19 cellular contexts compared by ENCODE assay signal in the genomic region with DNA sequence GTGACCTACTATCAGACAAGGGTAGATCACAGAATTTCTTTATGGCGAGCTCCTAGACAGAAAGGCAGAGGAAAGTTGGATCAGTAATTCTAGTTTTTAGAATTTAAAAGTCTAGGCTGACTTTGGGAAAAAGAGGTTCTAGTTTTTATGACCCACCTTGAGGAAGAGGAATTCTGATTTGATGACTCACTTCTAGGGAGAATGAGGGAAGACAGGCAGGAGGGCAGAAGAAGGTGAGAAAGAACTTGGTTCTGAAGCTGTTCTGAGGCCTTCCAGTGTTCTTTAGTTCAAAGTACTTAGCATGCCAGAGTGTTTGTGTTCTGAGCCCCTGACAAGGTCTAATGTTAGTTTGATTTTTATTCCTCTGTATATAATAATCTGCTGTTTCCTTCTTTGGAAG.
DNase-seq lines count a peak whose midpoint lies in the region; ATAC-seq, FAIRE-seq and TF ChIP-seq lines count a peak whose summit lies in the region.
"Had no signal": no experiment of that assay in that cellular context is flagged by ENCODE, and none has a peak within 500 bp of the region (broad histone marks: within the 10 kb centered on the region; RNA-seq: fewer than 3 reads in every experiment).

No MANE protein-coding gene starts in this region.

- no peak overlapping the region for H2BK120ac ChIP-seq in H9 (ENCODE audit: low read depth, low read length, poor library complexity, severe bottlenecking)

- H3K27ac Mint-ChIP-seq in H9, result peak overlapping the region in 2 of 3 experiments; percentile 15 to 38; a peak in 1 of 7 replicates
- H3K27ac Mint-ChIP-seq in progenitor cell of endocrine pancreas, result peak overlapping the region; percentile 37
- H3K27ac Mint-ChIP-seq: activated CD8-positive, alpha-beta memory T cell treated with anti-CD3 and anti-CD28 coated beads, Interleukin-2, amount 10 ng/mL, durations not matched to agents 7 days and 5 days; T-helper 2 cell treated with Interferon-gamma antibody and Interleukin-4, amounts not matched to agents 5 μg/mL and 100 μg/mL, for 36 hours had no signal

- no peak overlapping the region for H4K91ac ChIP-seq in H9 (ENCODE audit: insufficient read length, low read depth, low read length)

- no peak overlapping the region for H2AFZ ChIP-seq in H9 (ENCODE audit: low read length)

- peaks cover 0 to 2% of the 10 kb centered on the region in 2 experiments; a peak in 1 of 4 replicates for H3K4me1 Mint-ChIP-seq in H9
- peaks cover 20% of the 10 kb centered on the region for H3K4me1 Mint-ChIP-seq in progenitor cell of endocrine pancreas (ENCODE audit: low read depth)
- H3K4me1 Mint-ChIP-seq: activated CD8-positive, alpha-beta memory T cell treated with anti-CD3 and anti-CD28 coated beads, Interleukin-2, amount 10 ng/mL, durations not matched to agents 7 days and 5 days had no signal

- DNase-seq in H9 (no peak), RCC 7860 (ENCODE audit: low spot score) (peak; percentile 23), epithelial cell of prostate (ENCODE audit: low read depth, low spot score) (peak; percentile 2), progenitor cell of endocrine pancreas (ENCODE audit: low spot score, unreplicated experiment) (no peak), NCI-H82 (lab: John Stamatoyannopoulos, UW) (no peak)
- DNase-seq: activated CD8-positive, alpha-beta memory T cell treated with anti-CD3 and anti-CD28 coated beads, Interleukin-2, amount 10 ng/mL, durations not matched to agents 7 days and 5 days; activated gamma-delta T cell; heart right ventricle; kidney; NCI-H1930; NCI-H510A treated with DMSO at 0.1 percent for 48 hours; SJCRH30; stimulated activated naive CD4-positive, alpha-beta T cell had no signal

- no peak for TF ChIP-seq CTCF in H9 (conservative IDR thresholded peaks at IDR 0.05)
- TF ChIP-seq CTCF in progenitor cell of endocrine pancreas (IDR thresholded peaks at IDR 0.05; ENCODE audit: unreplicated experiment), result no peak

- ATAC-seq in GM19351 (IDR thresholded peaks at IDR 0.05; ENCODE audit: unreplicated experiment) (no peak), HG02763 (IDR thresholded peaks at IDR 0.05; ENCODE audit: unreplicated experiment) (no peak)
- ATAC-seq: activated CD8-positive, alpha-beta memory T cell treated with anti-CD3 and anti-CD28 coated beads, Interleukin-2, amount 10 ng/mL, durations not matched to agents 7 days and 5 days; heart right ventricle had no signal

- H3K9me3 Mint-ChIP-seq in H9, result no peaks in the 10 kb centered on the region
- no peaks in the 10 kb centered on the region for H3K9me3 Mint-ChIP-seq in progenitor cell of endocrine pancreas (ENCODE audit: low read depth)
- H3K9me3 Mint-ChIP-seq: T-helper 2 cell treated with Interferon-gamma antibody and Interleukin-4, amounts not matched to agents 5 μg/mL and 100 μg/mL, for 36 hours had no signal

- H3K18ac ChIP-seq in H9 (ENCODE audit: insufficient read length, low read depth, low read length), result no peak overlapping the region

- H3K27me3 Mint-ChIP-seq in H9 (ENCODE audit: low read depth) (no peaks in the 10 kb centered on the region), progenitor cell of endocrine pancreas (no peaks in the 10 kb centered on the region)
- H3K27me3 Mint-ChIP-seq: activated CD8-positive, alpha-beta memory T cell treated with anti-CD3 and anti-CD28 coated beads, Interleukin-2, amount 10 ng/mL, durations not matched to agents 7 days and 5 days had no signal

- no peak overlapping the region for H2BK12ac ChIP-seq in H9 (ENCODE audit: insufficient read length, low read depth, low read length)

- H4K8ac ChIP-seq in H9 (replicated peaks; ENCODE audit: insufficient read length, low read depth, low read length), result no peak overlapping the region

- no peaks in the 10 kb centered on the region for H4K20me1 ChIP-seq in H9 (ENCODE audit: control insufficient read depth, insufficient read depth, insufficient read length)

- H3K27ac ChIP-seq in H9 (ENCODE audit: insufficient read length, low read depth, low read length) (no peak overlapping the region), epithelial cell of prostate (no peak overlapping the region)
- H3K27ac ChIP-seq: ascending aorta, BLaER1, heart right ventricle, SJCRH30 had no signal

- no peak overlapping the region for H2BK20ac ChIP-seq in H9 (ENCODE audit: low read depth, low read length, poor library complexity, severe bottlenecking)

- FAIRE-seq in RCC 7860 (lab: Jason Lieb, UNC), result peak; percentile 77
- FAIRE-seq: kidney had no signal

- H3K4ac ChIP-seq in H9 (ENCODE audit: low read depth, low read length), result no peak overlapping the region

- H3K4me3 Mint-ChIP-seq in H9 (no peak overlapping the region), progenitor cell of endocrine pancreas (ENCODE audit: low read depth) (no peak overlapping the region)
- H3K4me3 Mint-ChIP-seq: activated CD8-positive, alpha-beta memory T cell treated with anti-CD3 and anti-CD28 coated beads, Interleukin-2, amount 10 ng/mL, durations not matched to agents 7 days and 5 days; T-helper 2 cell treated with Interferon-gamma antibody and Interleukin-4, amounts not matched to agents 5 μg/mL and 100 μg/mL, for 36 hours had no signal

- no peak overlapping the region for H2BK5ac ChIP-seq in H9 (ENCODE audit: insufficient read length, low read length)

- no peaks in the 10 kb centered on the region for H3K27me3 ChIP-seq in H9 (ENCODE audit: insufficient read depth, low read length)
- H3K27me3 ChIP-seq: ascending aorta, BLaER1, heart right ventricle, SJCRH30, tibial nerve had no signal

- no peak overlapping the region for H3K14ac ChIP-seq in H9 (ENCODE audit: insufficient read depth, low read length)

- no peaks in the 10 kb centered on the region for H3K9me3 ChIP-seq in H9 (ENCODE audit: control insufficient read depth, low read depth, low read length)
- H3K9me3 ChIP-seq: ascending aorta, heart right ventricle, SJCRH30, tibial nerve had no signal

- H3K56ac ChIP-seq in H9 (ENCODE audit: insufficient read length, low read depth, low read length), result no peak overlapping the region

- H3K36me3 Mint-ChIP-seq in H9 (ENCODE audit: insufficient read depth in 1 of 3, low read depth in 3 of 3) (peaks cover 1 to 19% (median 13%) of the 10 kb centered on the region in 3 experiments; a peak in 4 of 7 replicates), progenitor cell of endocrine pancreas (ENCODE audit: insufficient read depth) (peaks cover 14% of the 10 kb centered on the region)

- H3K4me2 ChIP-seq in H9 (ENCODE audit: insufficient read depth, insufficient read length, low read length), result no peak overlapping the region
- H3K4me2 ChIP-seq: BLaER1 had no signal

- H4K5ac ChIP-seq in H9 (ENCODE audit: insufficient read length, low read depth, low read length), result no peak overlapping the region

- H3K9ac ChIP-seq in H9 (ENCODE audit: extremely low read depth, insufficient read length, low read length), result no peak overlapping the region
- H3K9ac ChIP-seq: BLaER1 had no signal

- H2AK5ac ChIP-seq in H9 (ENCODE audit: insufficient read length, low read length), result no peak overlapping the region

- H2BK15ac ChIP-seq in H9 (ENCODE audit: low read depth, low read length), result no peak overlapping the region

- no peak overlapping the region for H3K23ac ChIP-seq in H9 (ENCODE audit: insufficient read length, low read depth, low read length)

- H3K79me1 ChIP-seq in H9 (ENCODE audit: insufficient read depth, low read depth, low read length, poor library complexity, severe bottlenecking), result no peaks in the 10 kb centered on the region

- no peaks in the 10 kb centered on the region for H3K23me2 ChIP-seq in H9 (ENCODE audit: insufficient read length, low read depth, low read length, poor library complexity, severe bottlenecking)

- WGBS in H9 (ENCODE audit: extremely low coverage, insufficient read length, low lambda C conversion rate), result no CpG with 5 or more reads among the region's 1 CpG

- H3T11ph ChIP-seq in H9 (ENCODE audit: low read length), result no peak overlapping the region

- H3K79me2 ChIP-seq in H9 (ENCODE audit: insufficient read depth, low read length), result no peaks in the 10 kb centered on the region

- H3K4me1 ChIP-seq in H9 (ENCODE audit: insufficient read depth, low read length), result no peaks in the 10 kb centered on the region
- H3K4me1 ChIP-seq: ascending aorta, SJCRH30 had no signal

Comparison
In these comparisons a context has a peak if more than half of its experiments do, and no peak if none do; other contexts are left out.
1. DNase-seq: peak in RCC 7860 (single experiment) and epithelial cell of prostate (single experiment); none in H9 (single experiment), progenitor cell of endocrine pancreas (single experiment) and NCI-H82 (single experiment).